ENCODE assay signal across 20 cellular contexts in the genomic region with DNA sequence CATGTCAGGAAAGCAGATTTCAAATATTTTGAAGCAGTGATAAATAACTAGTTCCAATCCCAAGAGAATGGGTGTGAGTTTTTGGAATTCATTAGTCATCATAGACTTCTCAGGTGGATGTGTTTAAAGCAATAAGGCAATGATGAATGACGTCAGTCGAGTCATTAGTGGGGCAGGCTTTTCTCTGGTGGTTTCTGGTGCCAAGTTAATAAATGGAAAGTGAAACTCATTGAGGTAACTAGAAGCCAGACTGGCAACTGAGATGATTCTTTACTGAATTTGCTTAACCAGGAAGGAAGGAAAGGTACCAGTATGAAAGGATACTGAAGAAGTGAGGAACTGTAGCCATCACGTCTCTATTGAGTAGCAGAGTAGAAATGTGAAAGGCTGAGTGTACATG.
DNase-seq lines count a peak whose midpoint lies in the region; ATAC-seq and TF ChIP-seq lines count a peak whose summit lies in the region.
"Had no signal": no experiment of that assay in that cellular context is flagged by ENCODE, and none has a peak within 500 bp of the region (broad histone marks: within the 10 kb centered on the region; RNA-seq: fewer than 3 reads in every experiment).

No MANE protein-coding gene starts in this region.

- DNase-seq in fibroblast of the aortic adventitia (ENCODE audit: low read depth): peak; percentile 32
- no peak for DNase-seq in NCI-H1694 treated with DMSO at 0.1 percent for 48 hours (lab: John Stamatoyannopoulos, UW)
- no peak for DNase-seq in NCI-H446 treated with DMSO at 0.1 percent for 48 hours (lab: John Stamatoyannopoulos, UW)
- DNase-seq in cardiac septum (ENCODE audit: low spot score): no peak
- DNase-seq: activated CD4-positive, alpha-beta T cell treated with anti-CD3 and anti-CD28 coated beads, Interleukin-2, amount 50 U/mL, for 1 hour; activated naive CD8-positive, alpha-beta T cell treated with anti-CD3 and anti-CD28 coated beads for 36 hours; activated T-cell treated with anti-CD3 and anti-CD28 coated beads for 4 hours; CD8-positive, alpha-beta memory T cell; kidney; mesendoderm; MG63; NCI-H1930; NCI-H510A; PC-3 had no signal

- no peaks in the 10 kb centered on the region for H3K79me2 ChIP-seq in KMS-11 (ENCODE audit: insufficient read depth, low read depth)

- intact Hi-C loops in cardiac septum (cut with DNase I): no loop called here

- TF ChIP-seq CTCF in KMS-11 (conservative IDR thresholded peaks at IDR 0.05; ENCODE audit: low read depth, low read length): no peak
- TF ChIP-seq CTCF in fibroblast of the aortic adventitia (IDR thresholded peaks at IDR 0.05; ENCODE audit: insufficient read depth, low read length): no peak

- no peak overlapping the region for H3K27ac ChIP-seq in KMS-11
- H3K27ac ChIP-seq: cardiac muscle cell, SK-N-MC had no signal

- H3K4me3 ChIP-seq in KMS-11 (IDR thresholded peaks at IDR 0.05; ENCODE audit: insufficient read depth, low read depth, low read length): no peak overlapping the region
- no peak overlapping the region for H3K4me3 ChIP-seq in fibroblast of the aortic adventitia (ENCODE audit: low read depth, low read length)
- H3K4me3 ChIP-seq: cardiac muscle cell, MG63, SK-N-MC had no signal

- H3K36me3 ChIP-seq in KMS-11 (ENCODE audit: insufficient read depth): no peaks in the 10 kb centered on the region
- H3K36me3 ChIP-seq: cardiac muscle cell, MG63 had no signal

- no peaks in the 10 kb centered on the region for H3K27me3 ChIP-seq in KMS-11 (ENCODE audit: insufficient read depth, low read depth)
- H3K27me3 ChIP-seq: cardiac muscle cell, MG63 had no signal

- 0 out of 2 replicates have a peak overlapping the region, but pooled peaks have one; percentile 14 for H3K4me2 ChIP-seq in KMS-11

- peak; percentile 70 for ATAC-seq in GM18502 (IDR thresholded peaks at IDR 0.05; ENCODE audit: poor library complexity, unreplicated experiment)
- ATAC-seq in GM19463 (IDR thresholded peaks at IDR 0.05; ENCODE audit: unreplicated experiment): peak; percentile 75
- no peak for ATAC-seq in GM18858 (IDR thresholded peaks at IDR 0.05; ENCODE audit: unreplicated experiment)
- ATAC-seq: PC-3 had no signal

- no peak overlapping the region for H3K9ac ChIP-seq in KMS-11

- no peaks in the 10 kb centered on the region for H4K20me1 ChIP-seq in KMS-11 (ENCODE audit: insufficient read depth)

- H3K4me1 ChIP-seq in KMS-11 (ENCODE audit: low read depth, poor library complexity, severe bottlenecking): peaks cover 13% of the 10 kb centered on the region

- no peak overlapping the region for H2AFZ ChIP-seq in KMS-11 (ENCODE audit: low read depth)
